Comparison of ENCODE assay signal across 19 cellular contexts in genomic region chr1:153571706-153572105, GRCh38. TPM values are rescaled to one million over a fixed set of nuclear protein-coding genes. Genes with fewer than 3 reads are reported as not detected.
DNase-seq lines count a peak whose midpoint lies in the region; ATAC-seq, FAIRE-seq and TF ChIP-seq lines count a peak whose summit lies in the region.
"Had no signal": no experiment of that assay in that cellular context is flagged by ENCODE, and none has a peak within 500 bp of the region (broad histone marks: within the 10 kb centered on the region; RNA-seq: fewer than 3 reads in every experiment).

No MANE protein-coding gene starts in this region.

- H2AFZ ChIP-seq in astrocyte (ENCODE audit: low read depth, low read length): peak overlapping the region; percentile 42
- H2AFZ ChIP-seq in keratinocyte (ENCODE audit: control insufficient read depth, low read length): no peak overlapping the region

- H3K4me1 Mint-ChIP-seq in activated CD8-positive, alpha-beta T cell treated with anti-CD3 and anti-CD28 coated beads for 36 hours (ENCODE audit: low read depth): peaks cover 41% of the 10 kb centered on the region
- peaks cover 38% of the 10 kb centered on the region for H3K4me1 Mint-ChIP-seq in activated CD8-positive, alpha-beta T cell treated with anti-CD3 and anti-CD28 coated beads, Interleukin-2, amount 10 ng/mL, durations not matched to agents 7 days and 5 days (ENCODE audit: low read depth)
- H3K4me1 Mint-ChIP-seq in astrocyte (ENCODE audit: low read depth, unreplicated experiment): peaks cover 28% of the 10 kb centered on the region
- H3K4me1 Mint-ChIP-seq in stimulated activated naive CD8-positive, alpha-beta T cell treated with anti-CD3 and anti-CD28 coated beads, Interleukin-15, amount 100 ng/mL, for 72 hours: peaks cover 53% of the 10 kb centered on the region

- H3K4me3 ChIP-seq in astrocyte (ENCODE audit: insufficient read depth, low read depth, low read length): no peak overlapping the region
- no peak overlapping the region for H3K4me3 ChIP-seq in keratinocyte (ENCODE audit: control insufficient read depth in 2 of 3, extremely low read depth in 1 of 3, insufficient read depth in 2 of 3, low read depth in 1 of 3, low read length in 3 of 3)
- H3K4me3 ChIP-seq in thoracic aorta: no peak overlapping the region
- H3K4me3 ChIP-seq: A549, gastroesophageal sphincter, SJCRH30 had no signal

- H4K20me1 ChIP-seq in astrocyte (ENCODE audit: insufficient read depth, low read length): no peaks in the 10 kb centered on the region
- no peaks in the 10 kb centered on the region for H4K20me1 ChIP-seq in keratinocyte (ENCODE audit: control insufficient read depth, extremely low read depth, insufficient read depth, low read length)

- H3K79me2 ChIP-seq in astrocyte (ENCODE audit: insufficient read depth, low read length) (no peaks in the 10 kb centered on the region), keratinocyte (ENCODE audit: control insufficient read depth, insufficient read depth, low read length) (peaks cover 2% of the 10 kb centered on the region)

- H3K27ac ChIP-seq in astrocyte (ENCODE audit: low read depth, low read length) (peak overlapping the region; percentile 91), keratinocyte (ENCODE audit: control insufficient read depth, insufficient read depth, low read length) (peak overlapping the region; percentile 81), thoracic aorta (peak overlapping the region; percentile 64 to 75)
- H3K27ac ChIP-seq: HL-60, KMS-11, SJCRH30 had no signal

- no peaks in the 10 kb centered on the region for H3K36me3 ChIP-seq in astrocyte (ENCODE audit: insufficient read depth, low read length)
- H3K36me3 ChIP-seq in keratinocyte (ENCODE audit: control insufficient read depth in 2 of 2, extremely low read depth in 1 of 2, insufficient read depth in 2 of 2, low read length in 2 of 2): no peaks in the 10 kb centered on the region
- H3K36me3 ChIP-seq in thoracic aorta: no peaks in the 10 kb centered on the region
- H3K36me3 ChIP-seq: gastroesophageal sphincter, SJCRH30 had no signal

- H3K4me2 ChIP-seq in astrocyte (ENCODE audit: low read length): peak overlapping the region; percentile 74
- no peak overlapping the region for H3K4me2 ChIP-seq in keratinocyte (ENCODE audit: control insufficient read depth, extremely low read depth, insufficient read depth, low read depth, low read length)
- H3K4me2 ChIP-seq: A549 had no signal

- no peaks in the 10 kb centered on the region for H3K9me3 ChIP-seq in astrocyte (ENCODE audit: insufficient read depth, low read depth, low read length)
- H3K9me3 ChIP-seq in keratinocyte (ENCODE audit: control insufficient read depth, low read depth, low read length): no peaks in the 10 kb centered on the region
- H3K9me3 ChIP-seq in thoracic aorta: no peaks in the 10 kb centered on the region
- H3K9me3 ChIP-seq: A549, gastroesophageal sphincter, SJCRH30 had no signal

- no peak for ATAC-seq in activated CD8-positive, alpha-beta T cell treated with anti-CD3 and anti-CD28 coated beads for 36 hours
- ATAC-seq in activated CD8-positive, alpha-beta T cell treated with anti-CD3 and anti-CD28 coated beads, Interleukin-2, amount 10 ng/mL, durations not matched to agents 7 days and 5 days: no peak
- ATAC-seq in thoracic aorta (ENCODE audit: insufficient number of reproducible peaks, low FRiP score, low read depth) (no peak), GM19351 (IDR thresholded peaks at IDR 0.05; ENCODE audit: unreplicated experiment) (no peak)
- ATAC-seq in stimulated activated naive CD8-positive, alpha-beta T cell treated with anti-CD3 and anti-CD28 coated beads, Interleukin-15, amount 100 ng/mL, for 72 hours: no peak

- H3K9me1 ChIP-seq in keratinocyte (ENCODE audit: control insufficient read depth, extremely low read depth, insufficient read depth, low read length): no peaks in the 10 kb centered on the region

- DNase-seq in activated CD8-positive, alpha-beta T cell treated with anti-CD3 and anti-CD28 coated beads for 36 hours: no peak
- no peak for DNase-seq in activated CD8-positive, alpha-beta T cell treated with anti-CD3 and anti-CD28 coated beads, Interleukin-2, amount 10 ng/mL, durations not matched to agents 7 days and 5 days
- no peak for DNase-seq in astrocyte (ENCODE audit: low read depth)
- no peak for DNase-seq in keratinocyte (ENCODE audit: low read depth, low spot score)
- no peak for DNase-seq in thoracic aorta (ENCODE audit: low spot score)
- no peak for DNase-seq in stimulated activated naive CD8-positive, alpha-beta T cell treated with anti-CD3 and anti-CD28 coated beads, Interleukin-15, amount 100 ng/mL, for 72 hours
- no peak for DNase-seq in NCI-H187 treated with DMSO at 0.1 percent for 48 hours (lab: John Stamatoyannopoulos, UW)
- DNase-seq: effector memory CD8-positive, alpha-beta T cell had no signal

- no peak for TF ChIP-seq CTCF in activated CD8-positive, alpha-beta T cell treated with anti-CD3 and anti-CD28 coated beads for 36 hours (IDR thresholded peaks at IDR 0.05)
- TF ChIP-seq CTCF in astrocyte (IDR thresholded peaks at IDR 0.05; ENCODE audit: insufficient read depth, low read depth, low read length) (no peak), keratinocyte (optimal IDR thresholded peaks at IDR 0.05 in 1 of 3, IDR thresholded peaks at IDR 0.05 in 1 of 3, conservative IDR thresholded peaks at IDR 0.05 in 1 of 3; ENCODE audit: extremely low read depth in 1 of 3, insufficient read depth in 2 of 3, low read length in 3 of 3) (no peak), thoracic aorta (IDR thresholded peaks at IDR 0.05) (no peak)

- POLR2A ChIA-PET in activated CD8-positive, alpha-beta T cell treated with anti-CD3 and anti-CD28 coated beads for 36 hours (lab: Charles Lee): interaction anchor here (0.7 to 6.3 kb wide), 7 partner anchors 8 to 76 kb away, joined by 3 to 80 read pairs (median 4); partner anchors contain the start of genes CHTOP and S100A6
- POLR2A ChIA-PET in activated CD8-positive, alpha-beta T cell treated with anti-CD3 and anti-CD28 coated beads, Interleukin-2, amount 10 ng/mL, durations not matched to agents 7 days and 5 days (lab: Charles Lee): interaction anchor here (1.6 to 1.7 kb wide), 2 partner anchors 36 to 39 kb away, joined by 5 read pairs; partner anchors contain the start of gene S100A6

- intact Hi-C loops in activated CD8-positive, alpha-beta T cell treated with anti-CD3 and anti-CD28 coated beads for 36 hours (cut with micrococcal nuclease): no loop called here

- peak overlapping the region; percentile 75 for H3K9ac ChIP-seq in astrocyte (ENCODE audit: low read length)
- peak overlapping the region; percentile 52 for H3K9ac ChIP-seq in keratinocyte (ENCODE audit: control insufficient read depth, extremely low read depth, insufficient read depth, low read length)
- H3K9ac ChIP-seq: KMS-11 had no signal

- no peak for FAIRE-seq in astrocyte (lab: Jason Lieb, UNC)
- no peak for FAIRE-seq in keratinocyte (lab: Jason Lieb, UNC)
- FAIRE-seq: A549, bronchial epithelial cell, G401.6 had no signal

- H3K27me3 Mint-ChIP-seq in activated CD8-positive, alpha-beta T cell treated with anti-CD3 and anti-CD28 coated beads for 36 hours: peaks cover 3% of the 10 kb centered on the region
- H3K27me3 Mint-ChIP-seq in activated CD8-positive, alpha-beta T cell treated with anti-CD3 and anti-CD28 coated beads, Interleukin-2, amount 10 ng/mL, durations not matched to agents 7 days and 5 days (ENCODE audit: low read depth): peaks cover 11% of the 10 kb centered on the region
- no peaks in the 10 kb centered on the region for H3K27me3 Mint-ChIP-seq in astrocyte (ENCODE audit: low read depth, unreplicated experiment)
- peaks cover 6% of the 10 kb centered on the region for H3K27me3 Mint-ChIP-seq in stimulated activated naive CD8-positive, alpha-beta T cell treated with anti-CD3 and anti-CD28 coated beads, Interleukin-15, amount 100 ng/mL, for 72 hours

- dilution Hi-C loops in keratinocyte (cut with MboI; ENCODE audit: extremely low pct_ligation_motif_present, low sequenced_read_pairs): no loop called here

- peaks cover 44% of the 10 kb centered on the region for H3K4me1 ChIP-seq in astrocyte (ENCODE audit: insufficient read depth, low read length)
- H3K4me1 ChIP-seq in keratinocyte (ENCODE audit: control insufficient read depth, extremely low read depth, insufficient read depth, low read length): peaks cover 48% of the 10 kb centered on the region
- peaks cover 21 to 39% of the 10 kb centered on the region in 2 donors for H3K4me1 ChIP-seq in thoracic aorta (ENCODE audit: control insufficient read depth in 1 of 2, low read depth in 2 of 2)

- no peaks in the 10 kb centered on the region for H3K36me3 Mint-ChIP-seq in activated CD8-positive, alpha-beta T cell treated with anti-CD3 and anti-CD28 coated beads for 36 hours (ENCODE audit: low read depth)
- H3K36me3 Mint-ChIP-seq in activated CD8-positive, alpha-beta T cell treated with anti-CD3 and anti-CD28 coated beads, Interleukin-2, amount 10 ng/mL, durations not matched to agents 7 days and 5 days (ENCODE audit: low read depth): no peaks in the 10 kb centered on the region
- H3K36me3 Mint-ChIP-seq in astrocyte (ENCODE audit: low read depth, unreplicated experiment): peaks cover 1% of the 10 kb centered on the region

- CTCF ChIA-PET in activated CD8-positive, alpha-beta T cell treated with anti-CD3 and anti-CD28 coated beads for 36 hours (lab: Charles Lee): interaction anchor here (0.7 to 7.7 kb wide), 23 partner anchors 8 to 157 kb away, joined by 3 to 191 read pairs (median 6); partner anchors contain the start of genes CHTOP, NPR1, S100A1 and S100A13
- CTCF ChIA-PET in activated CD8-positive, alpha-beta T cell treated with anti-CD3 and anti-CD28 coated beads, Interleukin-2, amount 10 ng/mL, durations not matched to agents 7 days and 5 days (lab: Charles Lee): interaction anchor here (1.0 to 7.4 kb wide), 29 partner anchors 8 to 415 kb away, joined by 3 to 245 read pairs (median 5); partner anchors contain the start of genes CHTOP, RAB13, S100A1 and S100A13

- no peak overlapping the region for H3K4me3 Mint-ChIP-seq in activated CD8-positive, alpha-beta T cell treated with anti-CD3 and anti-CD28 coated beads for 36 hours
- H3K4me3 Mint-ChIP-seq in activated CD8-positive, alpha-beta T cell treated with anti-CD3 and anti-CD28 coated beads, Interleukin-2, amount 10 ng/mL, durations not matched to agents 7 days and 5 days: no peak overlapping the region
- no peak overlapping the region for H3K4me3 Mint-ChIP-seq in astrocyte (ENCODE audit: unreplicated experiment)
- no peak overlapping the region for H3K4me3 Mint-ChIP-seq in stimulated activated naive CD8-positive, alpha-beta T cell treated with anti-CD3 and anti-CD28 coated beads, Interleukin-15, amount 100 ng/mL, for 72 hours
- H3K4me3 Mint-ChIP-seq: effector memory CD8-positive, alpha-beta T cell had no signal

- no peaks in the 10 kb centered on the region for H3K27me3 ChIP-seq in astrocyte (ENCODE audit: insufficient read depth, low read length)
- H3K27me3 ChIP-seq in keratinocyte (ENCODE audit: control insufficient read depth, extremely low read depth, insufficient read depth, low read length): no peaks in the 10 kb centered on the region
- H3K27me3 ChIP-seq in thoracic aorta (replicated peaks; ENCODE audit: insufficient read depth): no peaks in the 10 kb centered on the region
- H3K27me3 ChIP-seq: gastroesophageal sphincter, SJCRH30 had no signal

- H3K27ac Mint-ChIP-seq in activated CD8-positive, alpha-beta T cell treated with anti-CD3 and anti-CD28 coated beads for 36 hours: peak overlapping the region; percentile 27
- no peak overlapping the region for H3K27ac Mint-ChIP-seq in activated CD8-positive, alpha-beta T cell treated with anti-CD3 and anti-CD28 coated beads, Interleukin-2, amount 10 ng/mL, durations not matched to agents 7 days and 5 days
- H3K27ac Mint-ChIP-seq in astrocyte (ENCODE audit: unreplicated experiment): peak overlapping the region; percentile 30
- no peak overlapping the region for H3K27ac Mint-ChIP-seq in stimulated activated naive CD8-positive, alpha-beta T cell treated with anti-CD3 and anti-CD28 coated beads, Interleukin-15, amount 100 ng/mL, for 72 hours
- H3K27ac Mint-ChIP-seq: activated T-helper 2 cell treated with anti-CD3 and anti-CD28 coated beads, Interferon-gamma antibody, Interleukin-2, Interleukin-4, amounts not matched to agents 10 μg/mL and 5 μg/mL and 100 μg/mL, durations not matched to agents 14 hours and 24 hours and 36 hours; effector memory CD8-positive, alpha-beta T cell had no signal

- no peaks in the 10 kb centered on the region for H3K9me3 Mint-ChIP-seq in activated CD8-positive, alpha-beta T cell treated with anti-CD3 and anti-CD28 coated beads for 36 hours
- H3K9me3 Mint-ChIP-seq in activated CD8-positive, alpha-beta T cell treated with anti-CD3 and anti-CD28 coated beads, Interleukin-2, amount 10 ng/mL, durations not matched to agents 7 days and 5 days (ENCODE audit: insufficient read depth): no peaks in the 10 kb centered on the region
- peaks cover 2% of the 10 kb centered on the region for H3K9me3 Mint-ChIP-seq in astrocyte (ENCODE audit: unreplicated experiment)
- no peaks in the 10 kb centered on the region for H3K9me3 Mint-ChIP-seq in stimulated activated naive CD8-positive, alpha-beta T cell treated with anti-CD3 and anti-CD28 coated beads, Interleukin-15, amount 100 ng/mL, for 72 hours
- H3K9me3 Mint-ChIP-seq: activated T-helper 2 cell treated with anti-CD3 and anti-CD28 coated beads, Interferon-gamma antibody, Interleukin-2, Interleukin-4, amounts not matched to agents 10 μg/mL and 5 μg/mL and 100 μg/mL, durations not matched to agents 14 hours and 24 hours and 36 hours; effector memory CD8-positive, alpha-beta T cell had no signal

RNA-seq across cellular contexts. Expression of gene S100A2, which starts 6.1 kb away (rescaled TPM):
- total RNA-seq in activated CD8-positive, alpha-beta T cell treated with anti-CD3 and anti-CD28 coated beads for 36 hours: under 1 TPM in 1 of 2 experiments, not detected in 1; 0.50 TPM
- under 1 TPM in 1 of 2 experiments, not detected in 1; 0.63 TPM for total RNA-seq in activated CD8-positive, alpha-beta T cell treated with anti-CD3 and anti-CD28 coated beads, Interleukin-2, amount 10 ng/mL, durations not matched to agents 7 days and 5 days
- 3.0 and 3.8 TPM in 2 replicates for total RNA-seq in astrocyte
- polyA plus RNA-seq in keratinocyte: 10,013 to 12,757 TPM (median 12,412 TPM) in 3 replicates
- polyA plus RNA-seq in keratinocyte (2011; ENCODE audit: low read depth): 458 TPM
- 13,371 and 15,299 TPM in 2 replicates for polyA plus RNA-seq in keratinocyte (2011; cell fraction: cytosol; rRNA removed)
- polyA plus RNA-seq in keratinocyte (2011; cell fraction: nucleus; rRNA removed): 5,726 and 5,807 TPM in 2 replicates
- polyA plus RNA-seq in keratinocyte (2012; ENCODE audit: low replicate concordance): 4,632 and 22,100 TPM in 2 replicates
- 1,263 to 3,266 TPM (median 2,756 TPM) in 3 replicates for polyA minus RNA-seq in keratinocyte
- polyA minus RNA-seq in keratinocyte (2011; cell fraction: cytosol; rRNA and poly(A)+ RNA removed): 8,282 TPM
- polyA minus RNA-seq in keratinocyte (2011; cell fraction: nucleus; rRNA and poly(A)+ RNA removed): 436 and 624 TPM in 2 replicates
- 1 to 10 TPM; 1.1 to 2.9 TPM for total RNA-seq in thoracic aorta
- total RNA-seq: skeletal muscle tissue had no signal

RNA-seq across cellular contexts. Expression of gene S100A3, which starts 22.6 kb away (rescaled TPM):
- not detected for total RNA-seq in activated CD8-positive, alpha-beta T cell treated with anti-CD3 and anti-CD28 coated beads for 36 hours
- total RNA-seq in activated CD8-positive, alpha-beta T cell treated with anti-CD3 and anti-CD28 coated beads, Interleukin-2, amount 10 ng/mL, durations not matched to agents 7 days and 5 days: not detected
- total RNA-seq in astrocyte: 12.8 and 14.6 TPM in 2 replicates
- polyA plus RNA-seq in keratinocyte: 12.6 to 24.0 TPM (median 15.1 TPM) in 3 replicates
- polyA plus RNA-seq in keratinocyte (2011; ENCODE audit: low read depth): 1.9 TPM
- 10.1 and 13.0 TPM in 2 replicates for polyA plus RNA-seq in keratinocyte (2011; cell fraction: cytosol; rRNA removed)
- polyA plus RNA-seq in keratinocyte (2011; cell fraction: nucleus; rRNA removed): 47.3 and 67.5 TPM in 2 replicates
- polyA plus RNA-seq in keratinocyte (2012; ENCODE audit: low replicate concordance): 5.7 and 8.9 TPM in 2 replicates
- 11.7 to 24.9 TPM (median 20.5 TPM) in 3 replicates for polyA minus RNA-seq in keratinocyte
- polyA minus RNA-seq in keratinocyte (2011; cell fraction: cytosol; rRNA and poly(A)+ RNA removed): 8.2 TPM
- 4.5 and 6.0 TPM in 2 replicates for polyA minus RNA-seq in keratinocyte (2011; cell fraction: nucleus; rRNA and poly(A)+ RNA removed)
- 10 to 100 TPM in 1 of 2 donors, 1 to 10 TPM in 1; 3.1 to 25.0 TPM for total RNA-seq in thoracic aorta
- total RNA-seq: activated T-helper 2 cell treated with anti-CD3 and anti-CD28 coated beads, Interferon-gamma antibody, Interleukin-2, Interleukin-4, amounts not matched to agents 10 μg/mL and 5 μg/mL and 100 μg/mL, durations not matched to agents 14 hours and 24 hours and 36 hours; skeletal muscle tissue had no signal

RNA-seq across cellular contexts. Expression of gene S100A4, which starts 26.1 kb away (rescaled TPM):
- 100 to 1,000 TPM; 109 to 118 TPM for total RNA-seq in activated CD8-positive, alpha-beta T cell treated with anti-CD3 and anti-CD28 coated beads for 36 hours
- total RNA-seq in activated CD8-positive, alpha-beta T cell treated with anti-CD3 and anti-CD28 coated beads, Interleukin-2, amount 10 ng/mL, durations not matched to agents 7 days and 5 days: 100 to 1,000 TPM; 628 to 665 TPM
- total RNA-seq in astrocyte (58.5 and 69.3 TPM in 2 replicates), thoracic aorta (1,000 to 10,000 TPM in 1 of 2 donors, 100 to 1,000 TPM in 1; 514 to 1,429 TPM)
- polyA plus RNA-seq in keratinocyte: 21.4 to 40.2 TPM (median 26.7 TPM) in 3 replicates
- 10.6 TPM for polyA plus RNA-seq in keratinocyte (2011; ENCODE audit: low read depth)
- 34.4 and 39.6 TPM in 2 replicates for polyA plus RNA-seq in keratinocyte (2011; cell fraction: cytosol; rRNA removed)
- polyA plus RNA-seq in keratinocyte (2011; cell fraction: nucleus; rRNA removed): 24.4 and 25.2 TPM in 2 replicates
- polyA plus RNA-seq in keratinocyte (2012; ENCODE audit: low replicate concordance): 26.4 and 34.9 TPM in 2 replicates
- polyA minus RNA-seq in keratinocyte: 6.5 to 13.9 TPM (median 6.6 TPM) in 3 replicates
- polyA minus RNA-seq in keratinocyte (2011; cell fraction: cytosol; rRNA and poly(A)+ RNA removed): 12.3 TPM
- 4.0 and 9.2 TPM in 2 replicates for polyA minus RNA-seq in keratinocyte (2011; cell fraction: nucleus; rRNA and poly(A)+ RNA removed)

RNA-seq across cellular contexts. Expression of gene S100A5, which starts 31.0 kb away (rescaled TPM):
- 1 to 10 TPM; 1.1 to 1.2 TPM for total RNA-seq in activated CD8-positive, alpha-beta T cell treated with anti-CD3 and anti-CD28 coated beads for 36 hours
- total RNA-seq in activated CD8-positive, alpha-beta T cell treated with anti-CD3 and anti-CD28 coated beads, Interleukin-2, amount 10 ng/mL, durations not matched to agents 7 days and 5 days: 1 to 10 TPM; 1.8 to 1.9 TPM
- total RNA-seq in astrocyte (0.39 TPM in 1 of 2 replicates, not detected in the other), thoracic aorta (not detected)
- 0.20 to 0.76 TPM (median 0.24 TPM) in 3 replicates for polyA plus RNA-seq in keratinocyte
- polyA plus RNA-seq in keratinocyte (2011; ENCODE audit: low read depth): not detected
- 0.22 and 0.74 TPM in 2 replicates for polyA plus RNA-seq in keratinocyte (2011; cell fraction: cytosol; rRNA removed)
- not detected in 2 replicates for polyA plus RNA-seq in keratinocyte (2011; cell fraction: nucleus; rRNA removed)
- polyA plus RNA-seq in keratinocyte (2012; ENCODE audit: low replicate concordance): 0.57 and 1.0 TPM in 2 replicates
- polyA minus RNA-seq in keratinocyte: not detected in 3 replicates
- not detected for polyA minus RNA-seq in keratinocyte (2011; cell fraction: cytosol; rRNA and poly(A)+ RNA removed)
- polyA minus RNA-seq in keratinocyte (2011; cell fraction: nucleus; rRNA and poly(A)+ RNA removed): not detected in 2 replicates
- total RNA-seq: bronchial epithelial cell, gastroesophageal sphincter, mesenteric fat pad, SJCRH30, skeletal muscle tissue had no signal

RNA-seq across cellular contexts. Expression of gene S100A6, which starts 35.9 kb away (rescaled TPM):
- total RNA-seq in activated CD8-positive, alpha-beta T cell treated with anti-CD3 and anti-CD28 coated beads for 36 hours: 100 to 1,000 TPM; 200 to 211 TPM
- 100 to 1,000 TPM; 425 to 431 TPM for total RNA-seq in activated CD8-positive, alpha-beta T cell treated with anti-CD3 and anti-CD28 coated beads, Interleukin-2, amount 10 ng/mL, durations not matched to agents 7 days and 5 days
- total RNA-seq in astrocyte (74.4 and 125 TPM in 2 replicates), thoracic aorta (100 to 1,000 TPM; 367 to 608 TPM)
- 1,608 to 5,801 TPM (median 2,598 TPM) in 3 replicates for polyA plus RNA-seq in keratinocyte
- 9,460 TPM for polyA plus RNA-seq in keratinocyte (2011; ENCODE audit: low read depth)
- polyA plus RNA-seq in keratinocyte (2011; cell fraction: cytosol; rRNA removed): 2,886 and 4,097 TPM in 2 replicates
- polyA plus RNA-seq in keratinocyte (2011; cell fraction: nucleus; rRNA removed): 986 and 1,204 TPM in 2 replicates
- polyA plus RNA-seq in keratinocyte (2012; ENCODE audit: low replicate concordance): 5,777 and 7,954 TPM in 2 replicates
- polyA minus RNA-seq in keratinocyte: 688 to 4,480 TPM (median 1,878 TPM) in 3 replicates
- polyA minus RNA-seq in keratinocyte (2011; cell fraction: cytosol; rRNA and poly(A)+ RNA removed): 8,278 TPM
- 423 and 447 TPM in 2 replicates for polyA minus RNA-seq in keratinocyte (2011; cell fraction: nucleus; rRNA and poly(A)+ RNA removed)

Comparison
In these comparisons a context has a peak if more than half of its experiments do, and no peak if none do; other contexts are left out.
1. H3K27ac Mint-ChIP-seq: peak in activated CD8-positive, alpha-beta T cell treated with anti-CD3 and anti-CD28 coated beads for 36 hours (single experiment) and astrocyte (single experiment); none in activated CD8-positive, alpha-beta T cell treated with anti-CD3 and anti-CD28 coated beads, Interleukin-2, amount 10 ng/mL, durations not matched to agents 7 days and 5 days (single experiment) and stimulated activated naive CD8-positive, alpha-beta T cell treated with anti-CD3 and anti-CD28 coated beads, Interleukin-15, amount 100 ng/mL, for 72 hours (0 of 2).
2. Peak in every context shown above with its lines, with median percentiles within 50 percentile points of each other: H3K27ac ChIP-seq.